8 cellular contexts compared by ENCODE assay signal in genomic region chr1:168609133-168609715, GRCh38. TPM values are rescaled to one million over a fixed set of nuclear protein-coding genes. Genes with fewer than 3 reads are reported as not detected.
DNase-seq lines count a peak whose midpoint lies in the region; ATAC-seq and TF ChIP-seq lines count a peak whose summit lies in the region.
"Had no signal": no experiment of that assay in that cellular context is flagged by ENCODE, and none has a peak within 500 bp of the region (broad histone marks: within the 10 kb centered on the region; RNA-seq: fewer than 3 reads in every experiment).

No MANE protein-coding gene starts in this region.

- H3K9me3 Mint-ChIP-seq in WTC11 (no peaks in the 10 kb centered on the region), nephron (no peaks in the 10 kb centered on the region), T-cell (no peaks in the 10 kb centered on the region)

- H3K27me3 ChIP-seq in fibroblast of lung (ENCODE audit: control insufficient read depth, insufficient read depth, low read length) (no peaks in the 10 kb centered on the region), vagina (no peaks in the 10 kb centered on the region)

- peak; percentile 18 for DNase-seq in WTC11 (ENCODE audit: low spot score)
- DNase-seq in fibroblast of lung (ENCODE audit: low read depth in 2 of 2): peak; percentile 21 to 72
- no peak for DNase-seq in vagina (ENCODE audit: extremely low spot score in 2 of 2)
- DNase-seq in T-cell: no peak
- no peak for DNase-seq in GDM1 (lab: John Stamatoyannopoulos, UW)
- DNase-seq: activated CD4-positive, alpha-beta T cell treated with anti-CD3 and anti-CD28 coated beads, Interleukin-2, amount 50 U/mL, for 1 hour had no signal

- H3K4me1 Mint-ChIP-seq in WTC11 (peaks cover 15% of the 10 kb centered on the region), nephron (peaks cover 34% of the 10 kb centered on the region), T-cell (no peaks in the 10 kb centered on the region)

- H3K4me1 ChIP-seq in fibroblast of lung (ENCODE audit: control insufficient read depth, extremely low read depth, insufficient read depth, low read length) (no peaks in the 10 kb centered on the region), vagina (peaks cover 26% of the 10 kb centered on the region)

- intact Hi-C loops in vagina (cut with DNase I): no loop called here

- CTCF ChIA-PET in WTC11 (lab: Charles Lee): interaction anchor here (0.6 to 2.8 kb wide), 7 partner anchors 9 to 740 kb away, joined by 3 to 17 read pairs (median 5); no protein-coding TSS in a partner anchor
- CTCF ChIA-PET in T-cell (lab: Charles Lee): no interaction called here

- no peak for TF ChIP-seq POLR2A in vagina (IDR thresholded peaks at IDR 0.05)

- POLR2A ChIA-PET in WTC11 (lab: Charles Lee) (no interaction called here), T-cell (lab: Charles Lee) (no interaction called here)

- no peaks in the 10 kb centered on the region; the same call in 1 of the 2 replicates for H3K27me3 Mint-ChIP-seq in WTC11 (ENCODE audit: low read depth)
- H3K27me3 Mint-ChIP-seq in nephron (ENCODE audit: low read depth): peaks cover 26% of the 10 kb centered on the region
- peaks cover 8 to 9% of the 10 kb centered on the region in 2 donors for H3K27me3 Mint-ChIP-seq in T-cell

- H3K4me2 ChIP-seq in fibroblast of lung (ENCODE audit: extremely low read depth, insufficient read depth, low read length): no peak overlapping the region

- TF ChIP-seq CTCF in WTC11 (IDR thresholded peaks at IDR 0.05): no peak
- TF ChIP-seq CTCF in fibroblast of lung (conservative IDR thresholded peaks at IDR 0.05 in 1 of 2, IDR thresholded peaks at IDR 0.05 in 1 of 2; ENCODE audit: low read depth in 1 of 2, low read length in 2 of 2): no peak
- no peak for TF ChIP-seq CTCF in nephron (IDR thresholded peaks at IDR 0.05; ENCODE audit: unreplicated experiment in 3 of 3)
- no peak for TF ChIP-seq CTCF in vagina (IDR thresholded peaks at IDR 0.05)

- H3K36me3 ChIP-seq in fibroblast of lung (ENCODE audit: control insufficient read depth, insufficient read depth, low read length) (no peaks in the 10 kb centered on the region), vagina (no peaks in the 10 kb centered on the region)

- H3K9ac ChIP-seq in fibroblast of lung (ENCODE audit: insufficient read depth, low read length): no peak overlapping the region

- no peak overlapping the region for H2AFZ ChIP-seq in fibroblast of lung (ENCODE audit: low read length)

- H3K27ac ChIP-seq in fibroblast of lung (ENCODE audit: insufficient read depth, low read length) (no peak overlapping the region), vagina (peak overlapping the region; percentile 37)

- H3K4me3 Mint-ChIP-seq in WTC11 (no peak overlapping the region), nephron (peak overlapping the region; percentile 2 to 12 (median 5)), T-cell (no peak overlapping the region)

- H3K4me3 ChIP-seq in fibroblast of lung (replicated peaks in 1 of 4; ENCODE audit: control extremely low read depth in 1 of 4, insufficient read depth in 1 of 4, low read depth in 3 of 4, low read length in 4 of 4) (no peak overlapping the region), vagina (peak overlapping the region in 1 of 2 donors; percentile 15)

- H3K27ac Mint-ChIP-seq in WTC11 (no peak overlapping the region), nephron (peak overlapping the region in 1 of 3 experiments; percentile 0), T-cell (no peak overlapping the region)

- ATAC-seq in WTC11 (peak; percentile 74), T-cell (replicated peaks in 1 of 4) (no peak), GM18520 (IDR thresholded peaks at IDR 0.05; ENCODE audit: unreplicated experiment) (no peak)

- H3K79me2 ChIP-seq in fibroblast of lung (ENCODE audit: control insufficient read depth, insufficient read depth, low read length): no peaks in the 10 kb centered on the region

- no peaks in the 10 kb centered on the region for H4K20me1 ChIP-seq in fibroblast of lung (ENCODE audit: control insufficient read depth, extremely low read depth, insufficient read depth, low read length)

- H3K36me3 Mint-ChIP-seq in WTC11 (no peaks in the 10 kb centered on the region), nephron (ENCODE audit: low read depth) (no peaks in the 10 kb centered on the region), T-cell (no peaks in the 10 kb centered on the region)

- H3K9me3 ChIP-seq in fibroblast of lung (ENCODE audit: control insufficient read depth, insufficient read depth, low read depth, low read length) (no peaks in the 10 kb centered on the region), vagina (no peaks in the 10 kb centered on the region)

TF ChIP-seq in WTC11, 78 proteins besides CTCF, POLR2A, EP300 and RAD21:
- TF ChIP-seq ESRRA (CRISPR knock-in tag; IDR thresholded peaks at IDR 0.05; ENCODE audit: borderline replicate concordance) (no peak), ZNF532 (CRISPR knock-in tag; IDR thresholded peaks at IDR 0.05; ENCODE audit: borderline replicate concordance) (no peak), EMX1 (CRISPR knock-in tag; IDR thresholded peaks at IDR 0.05) (no peak), STAT6 (CRISPR knock-in tag; conservative IDR thresholded peaks at IDR 0.05; ENCODE audit: low read depth) (no peak), GTF2I (CRISPR knock-in tag; conservative IDR thresholded peaks at IDR 0.05) (no peak)

RNA-seq across cellular contexts. Expression of gene XCL1, which starts 32.8 kb away (rescaled TPM):
- total RNA-seq in WTC11 (2021) (0.53 to 1.1 TPM (median 0.73 TPM) in 3 replicates), fibroblast of lung (not detected in 2 replicates), vagina (not detected), T-cell (1 to 10 TPM in 3 of 5 donors, under 1 TPM in 2; 0.45 to 5.0 (median 3.5) TPM)
- not detected in 2 replicates for polyA plus RNA-seq in fibroblast of lung
- not detected in 2 replicates for polyA plus RNA-seq in fibroblast of lung (2012)
- polyA minus RNA-seq in fibroblast of lung (ENCODE audit: low replicate concordance): 0.90 TPM in 1 of 2 replicates, not detected in the other

Comparison
In these comparisons a context has a peak if more than half of its experiments do, and no peak if none do; other contexts are left out.
1. DNase-seq: peak in WTC11 (single experiment) and fibroblast of lung (2 of 2); none in vagina (0 of 2), T-cell (0 of 34) and GDM1 (single experiment).
2. H3K4me3 Mint-ChIP-seq: peak in nephron (3 of 3); none in WTC11 (single experiment) and T-cell (0 of 3).